In genomic region chr1:208234721-208235120, GRCh38 we compare ENCODE assay signal across 1 cellular context.
TF ChIP-seq lines count a peak whose summit lies in the region.

No MANE protein-coding gene starts in this region.

TF ChIP-seq in HepG2, 621 proteins besides CTCF, POLR2A, EP300 and RAD21 (continued from another document and continues in another):
- TF ChIP-seq, protein P1, sequence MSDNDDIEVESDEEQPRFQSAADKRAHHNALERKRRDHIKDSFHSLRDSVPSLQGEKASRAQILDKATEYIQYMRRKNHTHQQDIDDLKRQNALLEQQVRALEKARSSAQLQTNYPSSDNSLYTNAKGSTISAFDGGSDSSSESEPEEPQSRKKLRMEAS (IDR thresholded peaks at IDR 0.05) = no peak
- TF ChIP-seq GATA4 (IDR thresholded peaks at IDR 0.05; ENCODE audit: borderline replicate concordance, low read depth) = no peak
- no peak for TF ChIP-seq ZNF3 (CRISPR knock-in tag; IDR thresholded peaks at IDR 0.05)
- no peak for TF ChIP-seq HNRNPH1 (optimal IDR thresholded peaks at IDR 0.05; ENCODE audit: low read depth, low read length)
- no peak for TF ChIP-seq KDM2A (CRISPR knock-in tag; IDR thresholded peaks at IDR 0.05; ENCODE audit: borderline replicate concordance, low read depth)
- no peak for TF ChIP-seq ETV6 (CRISPR knock-in tag; conservative IDR thresholded peaks at IDR 0.05)
- TF ChIP-seq REXO4 (CRISPR knock-in tag; IDR thresholded peaks at IDR 0.05; ENCODE audit: borderline replicate concordance) = no peak
- TF ChIP-seq SP1 (IDR thresholded peaks at IDR 0.05) = no peak
- no peak for TF ChIP-seq SP1 (CRISPR knock-in tag; IDR thresholded peaks at IDR 0.05)
- no peak for TF ChIP-seq TARDBP (CRISPR knock-in tag; IDR thresholded peaks at IDR 0.05)
- TF ChIP-seq, protein P2, sequence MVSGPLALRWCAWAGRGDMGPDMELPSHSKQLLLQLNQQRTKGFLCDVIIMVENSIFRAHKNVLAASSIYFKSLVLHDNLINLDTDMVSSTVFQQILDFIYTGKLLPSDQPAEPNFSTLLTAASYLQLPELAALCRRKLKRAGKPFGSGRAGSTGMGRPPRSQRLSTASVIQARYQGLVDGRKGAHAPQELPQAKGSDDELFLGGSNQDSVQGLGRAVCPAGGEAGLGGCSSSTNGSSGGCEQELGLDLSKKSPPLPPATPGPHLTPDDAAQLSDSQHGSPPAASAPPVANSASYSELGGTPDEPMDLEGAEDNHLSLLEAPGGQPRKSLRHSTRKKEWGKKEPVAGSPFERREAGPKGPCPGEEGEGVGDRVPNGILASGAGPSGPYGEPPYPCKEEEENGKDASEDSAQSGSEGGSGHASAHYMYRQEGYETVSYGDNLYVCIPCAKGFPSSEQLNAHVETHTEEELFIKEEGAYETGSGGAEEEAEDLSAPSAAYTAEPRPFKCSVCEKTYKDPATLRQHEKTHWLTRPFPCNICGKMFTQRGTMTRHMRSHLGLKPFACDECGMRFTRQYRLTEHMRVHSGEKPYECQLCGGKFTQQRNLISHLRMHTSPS (CRISPR knock-in tag; IDR thresholded peaks at IDR 0.05; ENCODE audit: low read depth) = peak; percentile 54; the same call in 1 of the 2 replicates
- no peak for TF ChIP-seq ATF3 (CRISPR knock-in tag; IDR thresholded peaks at IDR 0.05)
- TF ChIP-seq FLYWCH1 (CRISPR knock-in tag; IDR thresholded peaks at IDR 0.05) = no peak
- TF ChIP-seq, protein P3, sequence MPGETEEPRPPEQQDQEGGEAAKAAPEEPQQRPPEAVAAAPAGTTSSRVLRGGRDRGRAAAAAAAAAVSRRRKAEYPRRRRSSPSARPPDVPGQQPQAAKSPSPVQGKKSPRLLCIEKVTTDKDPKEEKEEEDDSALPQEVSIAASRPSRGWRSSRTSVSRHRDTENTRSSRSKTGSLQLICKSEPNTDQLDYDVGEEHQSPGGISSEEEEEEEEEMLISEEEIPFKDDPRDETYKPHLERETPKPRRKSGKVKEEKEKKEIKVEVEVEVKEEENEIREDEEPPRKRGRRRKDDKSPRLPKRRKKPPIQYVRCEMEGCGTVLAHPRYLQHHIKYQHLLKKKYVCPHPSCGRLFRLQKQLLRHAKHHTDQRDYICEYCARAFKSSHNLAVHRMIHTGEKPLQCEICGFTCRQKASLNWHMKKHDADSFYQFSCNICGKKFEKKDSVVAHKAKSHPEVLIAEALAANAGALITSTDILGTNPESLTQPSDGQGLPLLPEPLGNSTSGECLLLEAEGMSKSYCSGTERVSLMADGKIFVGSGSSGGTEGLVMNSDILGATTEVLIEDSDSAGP (CRISPR knock-in tag; IDR thresholded peaks at IDR 0.05; ENCODE audit: borderline replicate concordance) = 0 out of 2 replicates have a peak, but pooled peaks have one; percentile 16
- TF ChIP-seq, protein P4, sequence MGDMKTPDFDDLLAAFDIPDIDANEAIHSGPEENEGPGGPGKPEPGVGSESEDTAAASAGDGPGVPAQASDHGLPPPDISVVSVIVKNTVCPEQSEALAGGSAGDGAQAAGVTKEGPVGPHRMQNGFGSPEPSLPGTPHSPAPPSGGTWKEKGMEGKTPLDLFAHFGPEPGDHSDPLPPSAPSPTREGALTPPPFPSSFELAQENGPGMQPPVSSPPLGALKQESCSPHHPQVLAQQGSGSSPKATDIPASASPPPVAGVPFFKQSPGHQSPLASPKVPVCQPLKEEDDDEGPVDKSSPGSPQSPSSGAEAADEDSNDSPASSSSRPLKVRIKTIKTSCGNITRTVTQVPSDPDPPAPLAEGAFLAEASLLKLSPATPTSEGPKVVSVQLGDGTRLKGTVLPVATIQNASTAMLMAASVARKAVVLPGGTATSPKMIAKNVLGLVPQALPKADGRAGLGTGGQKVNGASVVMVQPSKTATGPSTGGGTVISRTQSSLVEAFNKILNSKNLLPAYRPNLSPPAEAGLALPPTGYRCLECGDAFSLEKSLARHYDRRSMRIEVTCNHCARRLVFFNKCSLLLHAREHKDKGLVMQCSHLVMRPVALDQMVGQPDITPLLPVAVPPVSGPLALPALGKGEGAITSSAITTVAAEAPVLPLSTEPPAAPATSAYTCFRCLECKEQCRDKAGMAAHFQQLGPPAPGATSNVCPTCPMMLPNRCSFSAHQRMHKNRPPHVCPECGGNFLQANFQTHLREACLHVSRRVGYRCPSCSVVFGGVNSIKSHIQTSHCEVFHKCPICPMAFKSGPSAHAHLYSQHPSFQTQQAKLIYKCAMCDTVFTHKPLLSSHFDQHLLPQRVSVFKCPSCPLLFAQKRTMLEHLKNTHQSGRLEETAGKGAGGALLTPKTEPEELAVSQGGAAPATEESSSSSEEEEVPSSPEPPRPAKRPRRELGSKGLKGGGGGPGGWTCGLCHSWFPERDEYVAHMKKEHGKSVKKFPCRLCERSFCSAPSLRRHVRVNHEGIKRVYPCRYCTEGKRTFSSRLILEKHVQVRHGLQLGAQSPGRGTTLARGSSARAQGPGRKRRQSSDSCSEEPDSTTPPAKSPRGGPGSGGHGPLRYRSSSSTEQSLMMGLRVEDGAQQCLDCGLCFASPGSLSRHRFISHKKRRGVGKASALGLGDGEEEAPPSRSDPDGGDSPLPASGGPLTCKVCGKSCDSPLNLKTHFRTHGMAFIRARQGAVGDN (CRISPR knock-in tag; IDR thresholded peaks at IDR 0.05) = peak; percentile 38
- TF ChIP-seq CCDC6 (CRISPR knock-in tag; IDR thresholded peaks at IDR 0.05) = no peak
- TF ChIP-seq, protein P5, sequence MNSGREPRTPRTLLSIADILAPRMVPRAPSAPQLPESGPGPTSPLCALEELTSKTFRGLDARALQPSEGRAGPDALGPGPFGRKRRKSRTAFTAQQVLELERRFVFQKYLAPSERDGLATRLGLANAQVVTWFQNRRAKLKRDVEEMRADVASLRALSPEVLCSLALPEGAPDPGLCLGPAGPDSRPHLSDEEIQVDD (CRISPR knock-in tag; IDR thresholded peaks at IDR 0.05; ENCODE audit: borderline replicate concordance) = no peak
- TF ChIP-seq GATAD2A (CRISPR knock-in tag; IDR thresholded peaks at IDR 0.05) = 0 out of 2 replicates have a peak, but pooled peaks have one; percentile 39
- TF ChIP-seq MBNL3 (CRISPR knock-in tag; conservative IDR thresholded peaks at IDR 0.05) = no peak
- no peak for TF ChIP-seq NONO (IDR thresholded peaks at IDR 0.05)
- TF ChIP-seq NONO (CRISPR knock-in tag; conservative IDR thresholded peaks at IDR 0.05) = no peak
- no peak for TF ChIP-seq ZBTB40 (IDR thresholded peaks at IDR 0.05)
- TF ChIP-seq ZBTB40 (CRISPR knock-in tag; IDR thresholded peaks at IDR 0.05) = no peak
- no peak for TF ChIP-seq RBM39 (IDR thresholded peaks at IDR 0.05; ENCODE audit: low read depth, low read length, poor library complexity, severe bottlenecking)
- peak; percentile 33; the same call in 1 of the 2 replicates for TF ChIP-seq HOXA3 (CRISPR knock-in tag; IDR thresholded peaks at IDR 0.05)
- no peak for TF ChIP-seq ZNF691 (CRISPR knock-in tag; IDR thresholded peaks at IDR 0.05; ENCODE audit: borderline replicate concordance, low read depth)
- no peak for TF ChIP-seq KDM6A (CRISPR knock-in tag; IDR thresholded peaks at IDR 0.05; ENCODE audit: low read depth)
- TF ChIP-seq HNF4G (IDR thresholded peaks at IDR 0.05; ENCODE audit: borderline replicate concordance, low read depth, low read length) = no peak
- no peak for TF ChIP-seq HNF4G (CRISPR knock-in tag; IDR thresholded peaks at IDR 0.05; ENCODE audit: borderline replicate concordance, low read depth)
- no peak for TF ChIP-seq ZKSCAN1 (IDR thresholded peaks at IDR 0.05; ENCODE audit: low read length)
- TF ChIP-seq ZBTB33 (CRISPR knock-in tag; IDR thresholded peaks at IDR 0.05) = peak; percentile 82
- 0 out of 2 replicates have a peak, but pooled peaks have one; percentile 10 for TF ChIP-seq PATZ1 (CRISPR knock-in tag; IDR thresholded peaks at IDR 0.05)
- TF ChIP-seq HNF4A (CRISPR knock-in tag; IDR thresholded peaks at IDR 0.05) = peak; percentile 31; the same call in 1 of the 2 replicates
